In the genomic region with DNA sequence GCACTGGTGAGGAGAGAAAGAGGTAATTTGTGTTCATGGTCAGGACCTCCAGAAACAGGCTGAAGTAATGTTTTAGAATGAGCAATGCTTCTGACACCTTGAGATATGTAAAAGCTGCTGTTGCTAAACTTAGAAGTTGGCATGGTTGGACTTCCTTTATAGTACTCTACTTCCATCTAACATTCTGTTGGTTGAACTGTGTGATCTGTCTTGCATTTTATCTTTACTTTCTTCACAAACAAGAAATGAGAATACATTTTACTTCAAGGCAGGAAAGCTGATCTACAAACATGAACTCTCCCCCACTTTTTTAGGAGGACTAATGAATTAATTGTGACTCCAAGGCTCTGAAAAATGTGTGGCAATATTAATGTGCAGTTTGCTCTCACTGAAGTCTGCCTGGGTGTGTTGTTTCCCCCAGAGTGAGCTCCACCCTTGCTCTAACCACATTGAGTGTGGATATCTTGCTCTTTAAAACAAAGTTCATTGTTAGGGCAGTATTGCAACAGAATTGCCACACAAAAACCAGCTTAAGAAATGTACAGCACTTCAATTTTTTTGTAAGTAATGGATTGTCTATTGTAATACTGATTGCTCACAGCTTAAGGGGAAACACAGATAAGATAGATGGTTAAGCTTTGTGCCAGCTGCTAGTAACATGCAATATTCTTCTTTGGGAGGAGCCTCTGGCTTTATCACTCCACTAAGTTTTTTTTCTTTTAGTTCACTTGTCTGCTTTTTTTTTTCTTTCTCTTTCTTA, we compare ENCODE assay signal across 8 cellular contexts.
DNase-seq lines count a peak whose midpoint lies in the region; ATAC-seq and TF ChIP-seq lines count a peak whose summit lies in the region.

No MANE protein-coding gene starts in this region.

- H3K9me3 Mint-ChIP-seq in activated naive CD8-positive, alpha-beta T cell treated with anti-CD3 and anti-CD28 coated beads, Interleukin-2, amount 50 U/mL, for 24 hours = no peaks in the 10 kb centered on the region

- H3K27ac ChIP-seq in right cardiac atrium (ENCODE audit: low read length) (peak overlapping the region; percentile 70), spleen (peak overlapping the region; percentile 73 to 93 (median 90))

- H3K36me3 ChIP-seq in HAP-1 (replicated peaks) (no peaks in the 10 kb centered on the region), spleen (no peaks in the 10 kb centered on the region)

- peaks cover 87% of the 10 kb centered on the region for H3K4me1 Mint-ChIP-seq in activated naive CD8-positive, alpha-beta T cell treated with anti-CD3 and anti-CD28 coated beads, Interleukin-2, amount 50 U/mL, for 24 hours

- peak; percentile 64 to 93 for DNase-seq in HAP-1 (ENCODE audit: low spot score in 2 of 2)
- DNase-seq in Kasumi-1 (lab: John Stamatoyannopoulos, UW) = peak; percentile 97 to 98
- no peak for DNase-seq in activated naive CD8-positive, alpha-beta T cell treated with anti-CD3 and anti-CD28 coated beads, Interleukin-2, amount 50 U/mL, for 24 hours
- DNase-seq in right cardiac atrium = peak; percentile 50 to 75 (median 58)
- DNase-seq in spleen = no peak
- no peak for DNase-seq in NCI-H2227 (lab: John Stamatoyannopoulos, UW; ENCODE audit: unreplicated experiment)
- no peak for DNase-seq in stimulated activated CD4-positive, alpha-beta T cell treated with anti-CD3 and anti-CD28 coated beads, Interleukin-4, amount 100 ng/mL, for 1 hour

- H3K4me1 ChIP-seq in HAP-1 (peaks cover 18% of the 10 kb centered on the region), right cardiac atrium (ENCODE audit: control insufficient read depth, insufficient read depth, low read length) (peaks cover 15% of the 10 kb centered on the region), spleen (peaks cover 40 to 100% (median 86%) of the 10 kb centered on the region in 6 donors)

- H3K27me3 Mint-ChIP-seq in activated naive CD8-positive, alpha-beta T cell treated with anti-CD3 and anti-CD28 coated beads, Interleukin-2, amount 50 U/mL, for 24 hours = no peaks in the 10 kb centered on the region

- TF ChIP-seq POLR2A in spleen (IDR thresholded peaks at IDR 0.05) = peak in 1 of 3 donors; percentile 27

- peak overlapping the region; percentile 76 for H3K4me3 Mint-ChIP-seq in activated naive CD8-positive, alpha-beta T cell treated with anti-CD3 and anti-CD28 coated beads, Interleukin-2, amount 50 U/mL, for 24 hours

- intact Hi-C loops in right cardiac atrium (cut with DNase I) (loop anchor here in 2 of 4 donors (10.0 kb wide), 2 partner anchors 62 to 182 kb away; no protein-coding TSS in a partner anchor), spleen (cut with DNase I; ENCODE audit: low total_unique reads) (no loop called here)

- peak; percentile 84 for ATAC-seq in GM18502 (IDR thresholded peaks at IDR 0.05; ENCODE audit: poor library complexity, unreplicated experiment)
- ATAC-seq in activated naive CD8-positive, alpha-beta T cell treated with anti-CD3 and anti-CD28 coated beads, Interleukin-2, amount 50 U/mL, for 24 hours = peak; percentile 56
- ATAC-seq in right cardiac atrium = peak; percentile 92 to 96

- no peaks in the 10 kb centered on the region for H3K27me3 ChIP-seq in HAP-1 (ENCODE audit: low read depth)
- no peaks in the 10 kb centered on the region for H3K27me3 ChIP-seq in right cardiac atrium (ENCODE audit: control insufficient read depth, insufficient read depth)
- H3K27me3 ChIP-seq in spleen (replicated peaks in 1 of 7) = no peaks in the 10 kb centered on the region

- TF ChIP-seq CTCF in spleen (IDR thresholded peaks at IDR 0.05 in 8 of 11, conservative IDR thresholded peaks at IDR 0.05 in 3 of 11) = no peak

- no peaks in the 10 kb centered on the region for H3K9me3 ChIP-seq in HAP-1
- H3K9me3 ChIP-seq in right cardiac atrium (ENCODE audit: control insufficient read depth, low read length) = no peaks in the 10 kb centered on the region
- no peaks in the 10 kb centered on the region for H3K9me3 ChIP-seq in spleen

- peak overlapping the region; percentile 93 for H3K27ac Mint-ChIP-seq in activated naive CD8-positive, alpha-beta T cell treated with anti-CD3 and anti-CD28 coated beads, Interleukin-2, amount 50 U/mL, for 24 hours

- no peaks in the 10 kb centered on the region for H3K36me3 Mint-ChIP-seq in activated naive CD8-positive, alpha-beta T cell treated with anti-CD3 and anti-CD28 coated beads, Interleukin-2, amount 50 U/mL, for 24 hours (ENCODE audit: low read depth)

- in situ Hi-C loops in HAP-1 (cut with MboI; ENCODE audit: low sequenced_read_pairs) = no loop called here

- H3K4me3 ChIP-seq in HAP-1 (no peak overlapping the region), right cardiac atrium (ENCODE audit: low read length) (peak overlapping the region; percentile 65), spleen (peak overlapping the region in 5 of 8 donors; percentile 1 to 55 (median 15))

Comparison
In these comparisons a context has a peak if more than half of its experiments do, and no peak if none do; other contexts are left out.
1. DNase-seq: peak in HAP-1 (2 of 2), Kasumi-1 (2 of 2) and right cardiac atrium (3 of 3); none in activated naive CD8-positive, alpha-beta T cell treated with anti-CD3 and anti-CD28 coated beads, Interleukin-2, amount 50 U/mL, for 24 hours (single experiment), spleen (single experiment), NCI-H2227 (single experiment) and stimulated activated CD4-positive, alpha-beta T cell treated with anti-CD3 and anti-CD28 coated beads, Interleukin-4, amount 100 ng/mL, for 1 hour (single experiment).
2. Peak in every context shown above with its lines, with median percentiles within 50 percentile points of each other: ATAC-seq.